8 cellular contexts compared by ENCODE assay signal in genomic region chr12:18250313-18250916, GRCh38. TPM values are rescaled to one million over a fixed set of nuclear protein-coding genes. Genes with fewer than 3 reads are reported as not detected.
DNase-seq lines count a peak whose midpoint lies in the region; ATAC-seq and TF ChIP-seq lines count a peak whose summit lies in the region.

No MANE protein-coding gene starts in this region.

- H3K9ac ChIP-seq in adipocyte (ENCODE audit: low read length), result peak overlapping the region; percentile 26

- CTCF ChIA-PET in AG04450 (lab: Charles Lee), result interaction anchor here (0.6 to 3.2 kb wide), 40 partner anchors 8 to 1038 kb away, joined by 3 to 40 read pairs (median 4); partner anchors contain the start of gene PIK3C2G

- H3K36me3 ChIP-seq in adipocyte (ENCODE audit: control insufficient read depth, insufficient read depth, low read length, severe bottlenecking), result no peaks in the 10 kb centered on the region
- no peaks in the 10 kb centered on the region for H3K36me3 ChIP-seq in transverse colon

- H3K4me3 ChIP-seq in AG04450 (ENCODE audit: low read depth, low read length) (no peak overlapping the region), adipocyte (ENCODE audit: low read length) (no peak overlapping the region), transverse colon (no peak overlapping the region)

- H3K27me3 ChIP-seq in AG04450 (ENCODE audit: control insufficient read depth, insufficient read depth, low read length) (no peaks in the 10 kb centered on the region), adipocyte (replicated peaks; ENCODE audit: control insufficient read depth, insufficient read depth, low read length) (no peaks in the 10 kb centered on the region), transverse colon (no peaks in the 10 kb centered on the region)

- TF ChIP-seq CTCF in AG04450 (IDR thresholded peaks at IDR 0.05; ENCODE audit: low read depth, low read length) (peak; percentile 71), transverse colon (IDR thresholded peaks at IDR 0.05) (peak; percentile 55 to 73 (median 63))

- TF ChIP-seq EP300 in transverse colon (IDR thresholded peaks at IDR 0.05; ENCODE audit: low read depth), result no peak

- peak; percentile 49 for ATAC-seq in GM18867 (IDR thresholded peaks at IDR 0.05; ENCODE audit: unreplicated experiment)
- no peak for ATAC-seq in GM21447 (IDR thresholded peaks at IDR 0.05; ENCODE audit: unreplicated experiment)
- ATAC-seq in HG03039 (IDR thresholded peaks at IDR 0.05; ENCODE audit: unreplicated experiment), result no peak

- 17 to 24% methylated on average over 6 of the region's 6 CpGs for WGBS in transverse colon (ENCODE audit: low coverage in 1 of 2), 2 donors

- TF ChIP-seq POLR2A in transverse colon (IDR thresholded peaks at IDR 0.05), result no peak

- DNase-seq in AG04450 (ENCODE audit: low read depth, low spot score), result peak; percentile 37
- peak; percentile 49 for DNase-seq in NCI-H2107 treated with DMSO at 0.1 percent for 48 hours (lab: John Stamatoyannopoulos, UW; ENCODE audit: unreplicated experiment)
- peak; percentile 93 for DNase-seq in adipocyte (ENCODE audit: low read depth)
- peak; percentile 57 for DNase-seq in iPS-NIHi11 (ENCODE audit: low spot score)
- no peak for DNase-seq in transverse colon

- H3K27ac ChIP-seq in AG04450 (ENCODE audit: low read depth, low read length) (no peak overlapping the region), transverse colon (no peak overlapping the region)

- intact Hi-C loops in transverse colon (cut with DNase I; ENCODE audit: low total_unique reads), result no loop called here

- in situ Hi-C loops in transverse colon (cut with MboI; ENCODE audit: low pct_ligation_motif_present in 1 of 4, low pct_unique_long_range_greater_than_20kb in 1 of 4, low sequenced_read_pairs in 3 of 4), result loop anchor here in 2 of 4 donors (25.0 kb wide), 1 partner anchor 937 kb away; no protein-coding TSS in a partner anchor

- no peaks in the 10 kb centered on the region for H3K4me1 ChIP-seq in adipocyte (ENCODE audit: control insufficient read depth, insufficient read depth, low read length)
- peaks cover 0 to 4% (median 0%) of the 10 kb centered on the region in 4 donors for H3K4me1 ChIP-seq in transverse colon

- POLR2A ChIA-PET in AG04450 (lab: Yijun Ruan, JAX), result no interaction called here

- H3K9me3 ChIP-seq in AG04450 (ENCODE audit: control insufficient read depth, insufficient read depth, low read length), result no peaks in the 10 kb centered on the region
- no peaks in the 10 kb centered on the region for H3K9me3 ChIP-seq in adipocyte (ENCODE audit: control insufficient read depth, low read length)
- H3K9me3 ChIP-seq in transverse colon, result no peaks in the 10 kb centered on the region

RNA-seq across cellular contexts. Expression of gene PIK3C2G, which starts 10.9 kb away (rescaled TPM):
- not detected in 2 replicates for polyA plus RNA-seq in AG04450 (2011; rRNA removed)
- polyA minus RNA-seq in AG04450 (2011; rRNA and poly(A)+ RNA removed), result not detected in 2 replicates
- total RNA-seq in transverse colon, result 1 to 10 TPM in 2 of 4 donors, under 1 TPM in 2; 0.32 to 2.7 (median 1.1) TPM
